Comparison of ENCODE assay signal across 8 cellular contexts in the genomic region with DNA sequence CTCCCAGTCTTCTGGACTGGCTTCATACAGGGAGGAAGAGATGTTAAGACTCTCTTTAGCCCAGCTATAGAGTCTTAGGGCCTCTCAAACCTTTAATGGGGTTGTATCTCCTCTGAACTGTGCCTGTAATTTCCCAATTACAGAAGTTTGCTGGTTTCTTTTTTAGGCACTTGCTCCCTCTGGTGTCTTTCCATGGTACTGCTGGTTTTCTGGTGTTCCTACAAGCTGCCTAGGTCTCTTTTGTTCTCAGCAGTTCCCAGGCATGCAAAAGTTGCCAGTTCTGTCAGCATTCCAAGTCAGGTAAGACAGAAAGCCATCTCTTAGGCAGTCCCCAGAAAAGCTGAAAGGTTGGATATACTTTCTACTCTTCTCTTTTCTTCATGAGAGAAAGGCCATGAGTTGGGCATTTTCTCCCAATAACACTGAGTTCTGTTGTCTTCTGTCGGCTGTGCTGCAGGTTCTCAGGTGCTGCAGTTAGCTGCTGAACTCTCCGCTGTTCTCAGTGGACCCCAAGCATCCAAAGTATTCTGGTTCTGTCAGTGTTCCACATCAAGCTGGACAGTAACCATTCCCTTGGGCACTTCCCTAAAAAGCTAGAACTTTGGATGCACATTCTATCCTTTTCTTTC. TPM values are rescaled to one million over a fixed set of nuclear protein-coding genes. Genes with fewer than 3 reads are reported as not detected.
DNase-seq lines count a peak whose midpoint lies in the region; ATAC-seq, FAIRE-seq and TF ChIP-seq lines count a peak whose summit lies in the region.

No MANE protein-coding gene starts in this region.

- peaks cover 0 to 7% (median 0%) of the 10 kb centered on the region in 4 donors for H3K9me3 ChIP-seq in Peyer's patch
- no peaks in the 10 kb centered on the region for H3K9me3 ChIP-seq in adrenal gland (replicated peaks in 1 of 3)
- H3K9me3 ChIP-seq in kidney (ENCODE audit: control insufficient read depth in 1 of 2, low read length in 2 of 2) = peaks cover 0 to 4% of the 10 kb centered on the region in 2 donors
- H3K9me3 ChIP-seq in aorta (ENCODE audit: control insufficient read depth, low read length) = no peaks in the 10 kb centered on the region

- TF ChIP-seq CTCF in Peyer's patch (IDR thresholded peaks at IDR 0.05) (peak; percentile 17 to 79 (median 70)), adrenal gland (IDR thresholded peaks at IDR 0.05) (peak; percentile 57 to 82 (median 67)), kidney (IDR thresholded peaks at IDR 0.05; ENCODE audit: borderline replicate concordance, extremely low read depth, insufficient read depth) (peak; percentile 73)

- WGBS in adrenal gland, 4 donors = 94 to 100% (median 95%) methylated on average over 2 of the region's 2 CpGs
- 91 to 95% methylated on average over 2 of the region's 2 CpGs for WGBS in aorta, 2 donors

- H3K4me1 ChIP-seq in Peyer's patch (no peaks in the 10 kb centered on the region), adrenal gland (replicated peaks in 1 of 2) (peaks cover under 1 to 4% of the 10 kb centered on the region in 2 donors), kidney (ENCODE audit: control insufficient read depth in 1 of 2, insufficient read depth in 1 of 2, low read depth in 1 of 2, low read length in 2 of 2) (no peaks in the 10 kb centered on the region), aorta (ENCODE audit: control insufficient read depth in 1 of 2, insufficient read depth in 2 of 2, low read length in 2 of 2) (no peaks in the 10 kb centered on the region)

- H3K4me3 ChIP-seq in Peyer's patch (no peak overlapping the region), adrenal gland (no peak overlapping the region), kidney (ENCODE audit: low read length in 2 of 2) (no peak overlapping the region), aorta (ENCODE audit: low read length in 2 of 2) (no peak overlapping the region)

- TF ChIP-seq POLR2A in Peyer's patch (IDR thresholded peaks at IDR 0.05) (no peak), adrenal gland (IDR thresholded peaks at IDR 0.05) (no peak)

- H3K27me3 ChIP-seq in Peyer's patch = no peaks in the 10 kb centered on the region
- no peaks in the 10 kb centered on the region for H3K27me3 ChIP-seq in adrenal gland
- no peaks in the 10 kb centered on the region for H3K27me3 ChIP-seq in aorta (ENCODE audit: control insufficient read depth in 1 of 2, insufficient read depth in 2 of 2, low read length in 1 of 2)

- intact Hi-C loops in adrenal gland (cut with DNase I) = no loop called here
- intact Hi-C loops in kidney (cut with DNase I) = no loop called here
- intact Hi-C loops in aorta (cut with DNase I) = no loop called here

- DNase-seq in NCI-H510A treated with DMSO at 0.1 percent for 48 hours (lab: John Stamatoyannopoulos, UW) (peak; percentile 17), NCI-H510A (lab: John Stamatoyannopoulos, UW) (no peak), HS-5 (ENCODE audit: low read depth) (peak; percentile 24), Peyer's patch (peak in 2 of 3 donors; percentile 34 to 77), adrenal gland (peak; percentile 56 to 86 (median 63)), kidney (no peak), aorta (no peak)
- peak; percentile 14 for DNase-seq in stimulated activated CD8-positive, alpha-beta memory T cell treated with anti-CD3 and anti-CD28 coated beads, Interleukin-12 subunit alpha, Interleukin-12 subunit beta, amount 100 ng/mL, for 1 hour (ENCODE audit: low read depth)

- H3K9ac ChIP-seq in kidney (ENCODE audit: low read length in 2 of 2) = no peak overlapping the region

- no peak for FAIRE-seq in kidney (lab: Jason Lieb, UNC)

- no peak for ATAC-seq in aorta (ENCODE audit: low FRiP score)

- H3K36me3 ChIP-seq in Peyer's patch = no peaks in the 10 kb centered on the region
- H3K36me3 ChIP-seq in adrenal gland (replicated peaks in 1 of 2) = no peaks in the 10 kb centered on the region
- no peaks in the 10 kb centered on the region for H3K36me3 ChIP-seq in kidney (ENCODE audit: control insufficient read depth in 1 of 2, insufficient read depth in 2 of 2, low read length in 2 of 2)
- H3K36me3 ChIP-seq in aorta (ENCODE audit: control insufficient read depth in 1 of 2, insufficient read depth in 2 of 2, low read length in 1 of 2) = peaks cover 5 to 6% of the 10 kb centered on the region in 2 donors

- H3K27ac ChIP-seq in Peyer's patch (no peak overlapping the region), adrenal gland (no peak overlapping the region), kidney (ENCODE audit: low read depth in 2 of 2, low read length in 2 of 2) (no peak overlapping the region), aorta (ENCODE audit: low read depth in 1 of 2, low read length in 2 of 2) (no peak overlapping the region)

RNA-seq across cellular contexts. Expression of a gene that starts 54.4 kb away (rescaled TPM):
- total RNA-seq in Peyer's patch (10 to 100 TPM; 15.7 to 31.5 (median 21.1) TPM), adrenal gland (1 to 10 TPM; 2.4 to 7.8 (median 6.3) TPM), kidney (27.9 TPM), aorta (1 to 10 TPM; 1.8 to 6.1 TPM)
- polyA plus RNA-seq in adrenal gland (1 to 10 TPM; 1.6 to 3.1 (median 1.7) TPM), kidney (ENCODE audit: insufficient read depth, low read depth, low replicate concordance) (60.9 TPM), aorta (1 to 10 TPM; 2.5 to 5.1 TPM)

RNA-seq across cellular contexts. Expression of a gene that starts 54.7 kb away (rescaled TPM):
- 10 to 100 TPM; 40.4 to 60.2 (median 52.1) TPM for total RNA-seq in Peyer's patch
- 10 to 100 TPM; 34.4 to 66.0 (median 50.9) TPM for total RNA-seq in adrenal gland
- 10 to 100 TPM; 30.1 to 46.8 (median 45.4) TPM for polyA plus RNA-seq in adrenal gland
- total RNA-seq in kidney = 44.1 TPM
- 33.0 TPM for polyA plus RNA-seq in kidney (ENCODE audit: insufficient read depth, low read depth, low replicate concordance)
- total RNA-seq in aorta = 10 to 100 TPM; 25.3 to 28.7 TPM
- polyA plus RNA-seq in aorta = 10 to 100 TPM; 19.8 to 38.4 TPM

Comparison
In these comparisons a context has a peak if more than half of its experiments do, and no peak if none do; other contexts are left out.
1. DNase-seq: peak in NCI-H510A treated with DMSO at 0.1 percent for 48 hours (single experiment), HS-5 (single experiment), Peyer's patch (2 of 3), adrenal gland (7 of 7) and stimulated activated CD8-positive, alpha-beta memory T cell treated with anti-CD3 and anti-CD28 coated beads, Interleukin-12 subunit alpha, Interleukin-12 subunit beta, amount 100 ng/mL, for 1 hour (single experiment); none in NCI-H510A (single experiment), kidney (single experiment) and aorta (0 of 2).
2. Peak in every context shown above with its lines, with median percentiles within 50 percentile points of each other: CTCF ChIP-seq.